ENCODE assay signal across 9 cellular contexts in genomic region chr1:1032428-1032827, GRCh38. TPM values are rescaled to one million over a fixed set of nuclear protein-coding genes. Genes with fewer than 3 reads are reported as not detected.
DNase-seq lines count a peak whose midpoint lies in the region; ATAC-seq and TF ChIP-seq lines count a peak whose summit lies in the region.
"Had no signal": no experiment of that assay in that cellular context is flagged by ENCODE, and none has a peak within 500 bp of the region (broad histone marks: within the 10 kb centered on the region; RNA-seq: fewer than 3 reads in every experiment).

No MANE protein-coding gene starts in this region.

- peaks cover 14% of the 10 kb centered on the region for H3K4me1 Mint-ChIP-seq in activated T-cell treated with anti-CD3 and anti-CD28 coated beads, Interleukin-2, amount 50 U/mL, for 72 hours (ENCODE audit: low read depth)

- peaks cover 19 to 35% (median 26%) of the 10 kb centered on the region in 4 donors for H3K4me1 ChIP-seq in esophagus muscularis mucosa

- H3K4me3 Mint-ChIP-seq in activated T-cell treated with anti-CD3 and anti-CD28 coated beads, Interleukin-2, amount 50 U/mL, for 72 hours, result peak overlapping the region; percentile 44 to 81

- H3K9me3 Mint-ChIP-seq in activated T-cell treated with anti-CD3 and anti-CD28 coated beads, Interleukin-2, amount 50 U/mL, for 72 hours, result no peaks in the 10 kb centered on the region

- no peak for TF ChIP-seq POLR2A in esophagus muscularis mucosa (IDR thresholded peaks at IDR 0.05; ENCODE audit: low read depth)

- peaks cover 10 to 46% (median 13%) of the 10 kb centered on the region in 4 donors for H3K27me3 ChIP-seq in esophagus muscularis mucosa

- H3K27ac Mint-ChIP-seq in activated T-cell treated with anti-CD3 and anti-CD28 coated beads, Interleukin-2, amount 50 U/mL, for 72 hours, result no peak overlapping the region

- no peaks in the 10 kb centered on the region for H3K27me3 Mint-ChIP-seq in activated T-cell treated with anti-CD3 and anti-CD28 coated beads, Interleukin-2, amount 50 U/mL, for 72 hours (ENCODE audit: low read depth)

- no peak overlapping the region for H3K27ac ChIP-seq in esophagus muscularis mucosa (replicated peaks in 1 of 4)

- H3K36me3 ChIP-seq in esophagus muscularis mucosa, result peaks cover 0 to 11% (median 0%) of the 10 kb centered on the region in 4 donors

- peak overlapping the region; percentile 54 to 69 (median 56) for H3K4me3 ChIP-seq in esophagus muscularis mucosa
- H3K4me3 ChIP-seq in skeletal muscle cell (ENCODE audit: low read depth, low read length), result peak overlapping the region; percentile 47

- peaks cover 0 to 1% of the 10 kb centered on the region in 2 donors for H3K36me3 Mint-ChIP-seq in activated T-cell treated with anti-CD3 and anti-CD28 coated beads, Interleukin-2, amount 50 U/mL, for 72 hours (ENCODE audit: insufficient read depth in 2 of 2)

- peak in 1 of 2 donors; percentile 39 for DNase-seq in activated T-cell treated with anti-CD3 and anti-CD28 coated beads, Interleukin-2, amount 50 U/mL, for 72 hours
- DNase-seq in activated T-cell treated with anti-CD3 and anti-CD28 coated beads, Interleukin-2, amount 50 U/mL, for 1 hour, result no peak
- DNase-seq in NCI-H82 treated with DMSO at 0.1 percent for 48 hours (lab: John Stamatoyannopoulos, UW; ENCODE audit: unreplicated experiment) (peak; percentile 42), esophagus muscularis mucosa (ENCODE audit: extremely low spot score) (no peak), skeletal muscle cell (ENCODE audit: low read depth) (no peak)
- no peak for DNase-seq in activated CD4-positive, CD25-positive, alpha-beta regulatory T cell treated with anti-CD3 and anti-CD28 coated beads, Interleukin-2, amount 50 U/mL, for 72 hours

- TF ChIP-seq EP300 in esophagus muscularis mucosa (IDR thresholded peaks at IDR 0.05), result no peak

- ATAC-seq in activated T-cell treated with anti-CD3 and anti-CD28 coated beads, Interleukin-2, amount 50 U/mL, for 72 hours (replicated peaks in 1 of 2), result peak in 1 of 2 donors; percentile 8
- no peak for ATAC-seq in HG03457 (IDR thresholded peaks at IDR 0.05; ENCODE audit: unreplicated experiment)
- ATAC-seq in HG03354 (IDR thresholded peaks at IDR 0.05; ENCODE audit: poor library complexity, severe bottlenecking, unreplicated experiment), result no peak

- intact Hi-C loops in esophagus muscularis mucosa (cut with DNase I), result loop anchor here (5.0 kb wide), 1 partner anchor 260 kb away; no protein-coding TSS in a partner anchor

- no peak for TF ChIP-seq CTCF in esophagus muscularis mucosa (IDR thresholded peaks at IDR 0.05)

- WGBS in esophagus muscularis mucosa, result 51% methylated on average over 14 of the region's 16 CpGs

- H3K9me3 ChIP-seq in esophagus muscularis mucosa, result no peaks in the 10 kb centered on the region

RNA-seq across cellular contexts. Expression of gene AGRN, which starts 12.5 kb away (rescaled TPM):
- total RNA-seq in activated T-cell treated with anti-CD3 and anti-CD28 coated beads, Interleukin-2, amount 50 U/mL, for 72 hours, result 100 to 1,000 TPM in 1 of 2 donors, 10 to 100 TPM in 1; 69.0 to 112 TPM
- total RNA-seq in esophagus muscularis mucosa, result 10 to 100 TPM; 17.0 to 31.6 (median 22.6) TPM

RNA-seq across cellular contexts. Expression of gene ISG15, which starts 19.1 kb away (rescaled TPM):
- 100 to 1,000 TPM in 1 of 2 donors, 10 to 100 TPM in 1; 81.0 to 197 TPM for total RNA-seq in activated T-cell treated with anti-CD3 and anti-CD28 coated beads, Interleukin-2, amount 50 U/mL, for 72 hours
- total RNA-seq in esophagus muscularis mucosa, result 10 to 100 TPM; 39.4 to 74.9 (median 41.1) TPM

RNA-seq across cellular contexts. Expression of gene HES4, which starts 32.5 kb away (rescaled TPM):
- 1 to 10 TPM; 7.8 to 9.9 TPM for total RNA-seq in activated T-cell treated with anti-CD3 and anti-CD28 coated beads, Interleukin-2, amount 50 U/mL, for 72 hours
- 10 to 100 TPM; 37.8 to 90.4 (median 65.0) TPM for total RNA-seq in esophagus muscularis mucosa

RNA-seq across cellular contexts. Expression of gene RNF223, which starts 41.7 kb away (rescaled TPM):
- under 1 TPM in 1 of 2 donors, not detected in 1; 0.12 TPM for total RNA-seq in activated T-cell treated with anti-CD3 and anti-CD28 coated beads, Interleukin-2, amount 50 U/mL, for 72 hours
- total RNA-seq in esophagus muscularis mucosa, result not detected
- total RNA-seq: Daoy had no signal

RNA-seq across cellular contexts. Expression of gene PERM1, which starts 50.5 kb away (rescaled TPM):
- not detected for total RNA-seq in activated T-cell treated with anti-CD3 and anti-CD28 coated beads, Interleukin-2, amount 50 U/mL, for 72 hours
- under 1 TPM; 0.11 to 0.50 (median 0.30) TPM for total RNA-seq in esophagus muscularis mucosa
- total RNA-seq: Daoy had no signal
